ENCODE assay signal across 8 cellular contexts in the genomic region with DNA sequence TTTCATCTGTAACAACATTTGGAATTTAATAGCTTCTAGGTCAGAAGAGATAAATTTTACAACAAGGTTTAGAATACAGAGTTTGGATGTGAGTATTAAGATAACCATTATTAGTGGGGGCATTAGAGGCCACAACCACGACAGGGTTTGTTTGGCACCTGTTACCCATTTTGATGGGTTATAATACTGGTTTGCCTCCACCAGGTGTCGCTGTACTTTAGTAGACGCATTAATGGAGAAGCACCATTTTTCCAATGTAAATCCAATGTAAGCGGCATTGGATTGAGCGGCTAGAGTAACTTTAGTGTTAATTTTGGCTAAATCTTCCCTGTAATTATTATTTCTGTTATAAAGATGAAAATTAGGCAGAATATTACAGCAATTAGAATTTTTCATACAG.
DNase-seq lines count a peak whose midpoint lies in the region; ATAC-seq, FAIRE-seq and TF ChIP-seq lines count a peak whose summit lies in the region.

No MANE protein-coding gene starts in this region.

- H3K4me1 ChIP-seq in keratinocyte (ENCODE audit: control insufficient read depth, extremely low read depth, insufficient read depth, low read length), result no peaks in the 10 kb centered on the region
- no peaks in the 10 kb centered on the region for H3K4me1 ChIP-seq in ovary (ENCODE audit: insufficient read depth)

- H3K9me3 ChIP-seq in keratinocyte (ENCODE audit: control insufficient read depth, low read depth, low read length) (no peaks in the 10 kb centered on the region), ovary (no peaks in the 10 kb centered on the region)

- no peak for TF ChIP-seq EP300 in ovary (IDR thresholded peaks at IDR 0.05)

- no peak for TF ChIP-seq POLR2A in ovary (IDR thresholded peaks at IDR 0.05)

- H2AFZ ChIP-seq in keratinocyte (ENCODE audit: control insufficient read depth, low read length), result no peak overlapping the region

- H3K27ac ChIP-seq in keratinocyte (ENCODE audit: control insufficient read depth, insufficient read depth, low read length), result no peak overlapping the region
- H3K27ac ChIP-seq in ovary, result no peak overlapping the region

- H3K4me2 ChIP-seq in keratinocyte (ENCODE audit: control insufficient read depth, extremely low read depth, insufficient read depth, low read depth, low read length), result no peak overlapping the region

- no peaks in the 10 kb centered on the region for H4K20me1 ChIP-seq in keratinocyte (ENCODE audit: control insufficient read depth, extremely low read depth, insufficient read depth, low read length)

- no peaks in the 10 kb centered on the region for H3K36me3 ChIP-seq in keratinocyte (ENCODE audit: control insufficient read depth in 2 of 2, extremely low read depth in 1 of 2, insufficient read depth in 2 of 2, low read length in 2 of 2)
- H3K36me3 ChIP-seq in ovary, result no peaks in the 10 kb centered on the region

- H3K9me1 ChIP-seq in keratinocyte (ENCODE audit: control insufficient read depth, extremely low read depth, insufficient read depth, low read length), result no peaks in the 10 kb centered on the region

- peak; percentile 63 for ATAC-seq in HG02885 (IDR thresholded peaks at IDR 0.05; ENCODE audit: poor library complexity, unreplicated experiment)
- ATAC-seq in GM19023 (IDR thresholded peaks at IDR 0.05; ENCODE audit: unreplicated experiment), result no peak

- FAIRE-seq in keratinocyte (lab: Jason Lieb, UNC), result no peak

- TF ChIP-seq CTCF in keratinocyte (optimal IDR thresholded peaks at IDR 0.05 in 1 of 3, IDR thresholded peaks at IDR 0.05 in 1 of 3, conservative IDR thresholded peaks at IDR 0.05 in 1 of 3; ENCODE audit: extremely low read depth in 1 of 3, insufficient read depth in 2 of 3, low read length in 3 of 3), result peak; percentile 17 to 25 (median 22)
- no peak for TF ChIP-seq CTCF in ovary (IDR thresholded peaks at IDR 0.05)

- 34 to 44% (median 38%) methylated on average over 5 of the region's 5 CpGs for WGBS in ovary, 3 donors

- H3K27me3 ChIP-seq in keratinocyte (ENCODE audit: control insufficient read depth, extremely low read depth, insufficient read depth, low read length), result no peaks in the 10 kb centered on the region
- no peaks in the 10 kb centered on the region for H3K27me3 ChIP-seq in ovary

- peak; percentile 25 for DNase-seq in NOMO-1 treated with DMSO at 0.1 percent for 48 hours (lab: John Stamatoyannopoulos, UW; ENCODE audit: unreplicated experiment)
- DNase-seq in NOMO-1 treated with dmso at 0.1 percent for 144 hours (lab: John Stamatoyannopoulos, UW; ENCODE audit: unreplicated experiment), result no peak
- DNase-seq in SK-N-DZ (ENCODE audit: low spot score), result peak; percentile 29
- no peak for DNase-seq in keratinocyte (ENCODE audit: low read depth, low spot score)
- DNase-seq in ovary, result no peak
- no peak for DNase-seq in T-helper 1 cell

- dilution Hi-C loops in keratinocyte (cut with MboI; ENCODE audit: extremely low pct_ligation_motif_present, low sequenced_read_pairs), result no loop called here

- H3K4me3 ChIP-seq in keratinocyte (ENCODE audit: control insufficient read depth in 2 of 3, extremely low read depth in 1 of 3, insufficient read depth in 2 of 3, low read depth in 1 of 3, low read length in 3 of 3) (no peak overlapping the region), ovary (no peak overlapping the region)

- no peaks in the 10 kb centered on the region for H3K79me2 ChIP-seq in keratinocyte (ENCODE audit: control insufficient read depth, insufficient read depth, low read length)

- H3K9ac ChIP-seq in keratinocyte (ENCODE audit: control insufficient read depth, extremely low read depth, insufficient read depth, low read length), result no peak overlapping the region

- intact Hi-C loops in ovary (cut with DNase I), result no loop called here

Comparison
In these comparisons a context has a peak if more than half of its experiments do, and no peak if none do; other contexts are left out.
1. DNase-seq: peak in NOMO-1 treated with DMSO at 0.1 percent for 48 hours (single experiment) and SK-N-DZ (single experiment); none in NOMO-1 treated with dmso at 0.1 percent for 144 hours (single experiment), keratinocyte (single experiment), ovary (0 of 5) and T-helper 1 cell (0 of 5).
2. CTCF ChIP-seq: peak in keratinocyte (3 of 3); none in ovary (0 of 3).